In the genomic region with DNA sequence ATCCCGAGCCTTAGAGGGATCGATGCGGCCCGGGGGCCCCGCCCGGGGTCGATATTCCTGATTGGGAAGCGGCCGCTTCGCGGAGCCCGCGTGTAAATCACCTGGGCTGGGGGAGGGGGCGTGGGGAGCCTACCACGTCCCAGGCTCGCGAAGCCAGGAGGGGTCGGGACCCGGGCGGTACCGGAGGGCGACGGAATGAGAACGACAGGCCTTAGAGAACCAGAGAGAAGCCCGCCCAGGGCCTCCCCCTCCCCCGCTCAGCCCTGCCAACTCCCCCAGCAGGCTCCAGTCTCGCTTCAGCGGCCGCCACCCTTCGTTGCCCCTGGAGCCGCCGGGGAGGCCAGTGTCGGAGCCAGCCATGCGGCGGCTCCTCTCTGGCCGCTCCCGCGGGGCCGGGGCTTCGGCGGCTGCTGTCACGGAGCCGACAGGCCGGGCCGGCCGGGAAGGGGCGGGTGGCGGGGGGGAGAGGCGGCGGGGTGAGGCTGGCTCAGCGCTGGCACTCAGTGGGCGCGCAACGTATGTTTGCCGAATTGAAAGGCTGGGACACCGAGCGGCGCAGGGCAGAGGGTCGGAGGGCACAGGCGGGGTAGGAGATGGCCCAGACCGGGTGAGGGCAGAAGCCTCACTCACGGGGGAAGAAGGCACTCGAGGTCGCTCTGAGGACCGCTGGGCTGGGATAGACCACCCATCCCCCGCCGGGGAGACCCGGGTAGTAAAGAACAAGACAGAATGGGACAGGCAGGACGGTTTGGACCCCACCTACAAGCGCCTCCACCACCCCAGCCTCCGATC, we compare ENCODE assay signal across 6 cellular contexts. TPM values are rescaled to one million over a fixed set of nuclear protein-coding genes. Genes with fewer than 3 reads are reported as not detected.
DNase-seq lines count a peak whose midpoint lies in the region; ATAC-seq and TF ChIP-seq lines count a peak whose summit lies in the region.

No MANE protein-coding gene starts in this region.

- H3K9me3 ChIP-seq in heart left ventricle (no peaks in the 10 kb centered on the region), thyroid gland (no peaks in the 10 kb centered on the region)

- no peak for TF ChIP-seq CTCF in heart left ventricle (IDR thresholded peaks at IDR 0.05)
- no peak for TF ChIP-seq CTCF in thyroid gland (IDR thresholded peaks at IDR 0.05)

- H3K27me3 ChIP-seq in heart left ventricle = peaks cover 28 to 90% (median 60%) of the 10 kb centered on the region in 9 donors
- H3K27me3 ChIP-seq in thyroid gland = no peaks in the 10 kb centered on the region

- H3K36me3 ChIP-seq in heart left ventricle = no peaks in the 10 kb centered on the region
- no peaks in the 10 kb centered on the region for H3K36me3 ChIP-seq in thyroid gland

- no peak overlapping the region for H3K27ac ChIP-seq in heart left ventricle
- peak overlapping the region in 2 of 3 donors; percentile 61 to 86 for H3K27ac ChIP-seq in thyroid gland

- 2 to 4% (median 4%) methylated on average over 34 to 71 of the region's 71 CpGs for whole genome bisulfite sequencing in heart left ventricle, 4 donors
- WGBS in thyroid gland, 2 donors = 1 to 7% methylated on average over 23 to 28 of the region's 71 CpGs

- TF ChIP-seq POLR2A in heart left ventricle (IDR thresholded peaks at IDR 0.05) = no peak
- peak in 1 of 2 donors; percentile 21 for TF ChIP-seq POLR2A in thyroid gland (IDR thresholded peaks at IDR 0.05)

- peak overlapping the region in 11 of 12 donors; percentile 21 to 57 (median 45) for H3K4me3 ChIP-seq in heart left ventricle
- H3K4me3 ChIP-seq in thyroid gland (replicated peaks in 1 of 3) = peak overlapping the region in 1 of 3 donors; percentile 26

- intact Hi-C loops in heart left ventricle (cut with DNase I) = loop anchor here in 1 of 10 donors (5.0 kb wide), 1 partner anchor 58 kb away; no protein-coding TSS in a partner anchor
- intact Hi-C loops in thyroid gland (cut with DNase I) = no loop called here

- ATAC-seq in heart left ventricle = peak in 2 of 4 donors; percentile 5

- DNase-seq in EH (ENCODE audit: low read depth) (peak; percentile 32), NCI-H526 treated with DMSO at 0.1 percent for 48 hours (lab: John Stamatoyannopoulos, UW) (peak; percentile 68), heart left ventricle (peak in 2 of 5 donors; percentile 27 to 74), thyroid gland (peak; percentile 93 to 94), SW480 (ENCODE audit: low spot score) (no peak), GM19240 (ENCODE audit: insufficient read length, low spot score) (no peak)

- peaks cover 12 to 60% (median 50%) of the 10 kb centered on the region in 12 donors for H3K4me1 ChIP-seq in heart left ventricle
- H3K4me1 ChIP-seq in thyroid gland = peaks cover 47 to 75% of the 10 kb centered on the region in 2 donors

RNA-seq across cellular contexts. Expression of gene DNAJC22, which starts 1.4 kb away (rescaled TPM):
- total RNA-seq in heart left ventricle (1 to 10 TPM in 1 of 9 donors, under 1 TPM in 5, not detected in 3; 0.08 to 4.4 (median 0.53) TPM), thyroid gland (10 to 100 TPM; 10.3 to 19.5 (median 17.5) TPM)
- polyA plus RNA-seq in heart left ventricle = under 1 TPM in 1 of 2 donors, not detected in 1; 0.11 TPM

RNA-seq across cellular contexts. Expression of gene C1QL4, which starts 8.3 kb away (rescaled TPM):
- not detected for total RNA-seq in heart left ventricle
- not detected for polyA plus RNA-seq in heart left ventricle
- total RNA-seq in thyroid gland = 1 to 10 TPM in 1 of 4 donors, under 1 TPM in 2, not detected in 1; 0.67 to 1.2 (median 0.73) TPM

RNA-seq across cellular contexts. Expression of gene SPATS2, which starts 22.0 kb away (rescaled TPM):
- total RNA-seq in heart left ventricle = 1 to 10 TPM; 3.0 to 9.1 (median 4.8) TPM
- polyA plus RNA-seq in heart left ventricle = 1 to 10 TPM; 6.7 TPM
- 10 to 100 TPM; 24.7 to 37.8 (median 30.1) TPM for total RNA-seq in thyroid gland

RNA-seq across cellular contexts. Expression of gene TROAP, which starts 22.2 kb away (rescaled TPM):
- total RNA-seq in heart left ventricle (1 to 10 TPM in 2 of 9 donors, under 1 TPM in 4, not detected in 3; 0.33 to 6.4 (median 0.85) TPM), thyroid gland (1 to 10 TPM in 1 of 4 donors, under 1 TPM in 2, not detected in 1; 0.56 to 2.6 (median 0.96) TPM)
- under 1 TPM in 1 of 2 donors, not detected in 1; 0.11 TPM for polyA plus RNA-seq in heart left ventricle

RNA-seq across cellular contexts. Expression of gene PRPH, which starts 50.3 kb away (rescaled TPM):
- total RNA-seq in heart left ventricle = under 1 TPM in 4 of 9 donors, not detected in 5; 0.36 to 0.70 (median 0.54) TPM
- under 1 TPM; 0.11 to 0.27 TPM for polyA plus RNA-seq in heart left ventricle
- total RNA-seq in thyroid gland = under 1 TPM in 1 of 4 donors, not detected in 3; 0.67 TPM

Comparison
In these comparisons a context has a peak if more than half of its experiments do, and no peak if none do; other contexts are left out.
1. DNase-seq: peak in EH (single experiment), NCI-H526 treated with DMSO at 0.1 percent for 48 hours (single experiment) and thyroid gland (2 of 2); none in SW480 (single experiment) and GM19240 (single experiment).
2. H3K27ac ChIP-seq: peak in thyroid gland (2 of 3); none in heart left ventricle (0 of 12).